8 cellular contexts compared by ENCODE assay signal in the genomic region with DNA sequence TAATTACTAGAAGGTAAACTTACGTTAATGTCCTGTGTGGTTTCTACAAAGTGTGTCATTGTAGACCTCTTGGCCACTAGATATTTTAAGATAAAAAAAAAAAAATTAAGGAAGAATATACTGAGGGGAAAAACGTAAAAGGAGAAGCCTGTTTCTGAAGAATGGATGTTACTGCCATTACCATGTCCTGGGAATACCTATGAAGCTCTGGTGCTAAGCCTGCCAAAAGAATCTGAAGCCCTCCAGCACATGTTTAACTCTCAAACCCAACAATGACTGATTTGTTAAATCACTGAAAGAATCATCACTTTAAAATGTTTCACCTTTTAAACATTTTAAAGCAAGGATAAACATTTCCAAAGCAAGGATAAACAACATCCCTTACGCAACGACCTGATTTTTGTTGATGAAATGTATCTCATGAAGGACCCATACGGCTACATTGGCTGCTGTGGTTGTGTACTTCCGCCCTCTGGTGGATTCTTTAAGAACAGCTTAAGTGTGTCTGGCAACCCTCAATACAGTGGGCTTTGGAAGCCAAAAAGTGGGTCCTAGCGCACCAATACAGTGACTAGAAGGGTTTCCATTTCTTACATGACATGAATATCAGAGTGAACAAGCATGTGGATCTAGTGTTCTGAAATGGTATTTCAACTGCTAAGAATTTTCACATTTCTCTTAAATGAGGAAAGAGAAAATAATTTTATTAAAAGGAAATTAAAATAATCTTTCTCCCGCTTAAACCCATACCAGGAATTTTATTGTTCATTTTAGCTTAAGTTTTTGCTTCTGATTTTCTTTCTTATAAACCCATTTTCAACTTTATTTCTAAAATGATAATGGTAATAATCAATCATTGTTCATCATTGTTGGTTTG.
DNase-seq lines count a peak whose midpoint lies in the region; ATAC-seq and TF ChIP-seq lines count a peak whose summit lies in the region.

No MANE protein-coding gene starts in this region.

- peaks cover 11% of the 10 kb centered on the region for H3K4me1 Mint-ChIP-seq in T-helper 17 cell

- ATAC-seq in GM18502 (IDR thresholded peaks at IDR 0.05; ENCODE audit: poor library complexity, unreplicated experiment) (peak; percentile 94), HG02884 (IDR thresholded peaks at IDR 0.05; ENCODE audit: unreplicated experiment) (peak; percentile 98), T-helper 17 cell (peak; percentile 98)

- peaks cover 17% of the 10 kb centered on the region for H3K36me3 Mint-ChIP-seq in T-helper 17 cell (ENCODE audit: low read depth)

- no peak overlapping the region for H3K4me3 Mint-ChIP-seq in T-helper 17 cell

- H3K4me3 ChIP-seq in AG09309 (ENCODE audit: control insufficient read depth, low read depth, low read length) (no peak overlapping the region), cardiac fibroblast (replicated peaks in 1 of 2; ENCODE audit: low read depth in 2 of 2, low read length in 2 of 2) (no peak overlapping the region)

- TF ChIP-seq CTCF in AG09309 (IDR thresholded peaks at IDR 0.05; ENCODE audit: control insufficient read depth, insufficient read depth, low read depth, low read length, missing control alignments) (peak; percentile 81), cardiac fibroblast (IDR thresholded peaks at IDR 0.05; ENCODE audit: low read depth, low read length) (peak; percentile 81)

- H3K9me3 ChIP-seq in T-helper 17 cell (ENCODE audit: control insufficient read depth, low read length, poor library complexity, severe bottlenecking), result no peaks in the 10 kb centered on the region

- no peaks in the 10 kb centered on the region for H3K27me3 Mint-ChIP-seq in T-helper 17 cell

- DNase-seq in AG09309 (ENCODE audit: low read depth), result peak; percentile 29
- peak; percentile 43 for DNase-seq in NCI-H146 treated with DMSO at 0.1 percent for 48 hours (lab: John Stamatoyannopoulos, UW; ENCODE audit: unreplicated experiment)
- peak in 2 of 3 donors; percentile 15 to 21 for DNase-seq in T-helper 17 cell
- DNase-seq in cardiac fibroblast (ENCODE audit: low read depth in 2 of 2), result peak; percentile 87 to 90
- peak; percentile 54 for DNase-seq in kidney glomerular epithelial cell (lab: John Stamatoyannopoulos, UW)
- peak; percentile 53 for DNase-seq in stimulated activated CD4-positive, alpha-beta T cell treated with anti-CD3 and anti-CD28 coated beads, Interleukin-4, amount 100 ng/mL, for 24 hours

- no peak overlapping the region for H3K27ac Mint-ChIP-seq in T-helper 17 cell

Comparison
In these comparisons a context has a peak if more than half of its experiments do, and no peak if none do; other contexts are left out.
1. DNase-seq: peak in every context shown above with its lines; median percentile 88 in cardiac fibroblast; 54 in kidney glomerular epithelial cell; 53 in stimulated activated CD4-positive, alpha-beta T cell treated with anti-CD3 and anti-CD28 coated beads, Interleukin-4, amount 100 ng/mL, for 24 hours; 43 in NCI-H146 treated with DMSO at 0.1 percent for 48 hours; 29 in AG09309; 18 in T-helper 17 cell.